In genomic region chr11:118622376-118623290, GRCh38 we compare ENCODE assay signal across 9 cellular contexts. TPM values are rescaled to one million over a fixed set of nuclear protein-coding genes. Genes with fewer than 3 reads are reported as not detected.
DNase-seq lines count a peak whose midpoint lies in the region; ATAC-seq and TF ChIP-seq lines count a peak whose summit lies in the region.
"Had no signal": no experiment of that assay in that cellular context is flagged by ENCODE, and none has a peak within 500 bp of the region (broad histone marks: within the 10 kb centered on the region; RNA-seq: fewer than 3 reads in every experiment).

No MANE protein-coding gene starts in this region.

- no peaks in the 10 kb centered on the region for H3K9me3 Mint-ChIP-seq in activated T-helper 17 cell treated with anti-CD3 and anti-CD28 coated beads, Interleukin-2, amount 50 U/mL, for 72 hours

- TF ChIP-seq POLR2A in breast epithelium (IDR thresholded peaks at IDR 0.05) (no peak), transverse colon (IDR thresholded peaks at IDR 0.05) (no peak)

- H3K27me3 Mint-ChIP-seq in activated T-helper 17 cell treated with anti-CD3 and anti-CD28 coated beads, Interleukin-2, amount 50 U/mL, for 72 hours: peaks cover 14% of the 10 kb centered on the region

- H3K4me1 ChIP-seq in breast epithelium (peaks cover 21 to 27% of the 10 kb centered on the region in 2 donors), transverse colon (peaks cover 16 to 55% (median 41%) of the 10 kb centered on the region in 4 donors)

- no peak for TF ChIP-seq EP300 in transverse colon (IDR thresholded peaks at IDR 0.05; ENCODE audit: low read depth)

- DNase-seq in Caki2 (ENCODE audit: low read depth) (peak; percentile 91), NCI-H2107 treated with DMSO at 0.1 percent for 48 hours (lab: John Stamatoyannopoulos, UW; ENCODE audit: unreplicated experiment) (peak; percentile 93), breast epithelium (ENCODE audit: low spot score in 2 of 2) (peak; percentile 82 to 94), left lobe of liver (ENCODE audit: low spot score) (no peak), transverse colon (no peak), NOMO-1 (lab: John Stamatoyannopoulos, UW; ENCODE audit: unreplicated experiment in 2 of 2) (no peak), AML-193 (lab: John Stamatoyannopoulos, UW) (no peak)

- H3K36me3 Mint-ChIP-seq in activated T-helper 17 cell treated with anti-CD3 and anti-CD28 coated beads, Interleukin-2, amount 50 U/mL, for 72 hours (ENCODE audit: low read depth): no peaks in the 10 kb centered on the region

- WGBS in transverse colon (ENCODE audit: low coverage in 1 of 2), 2 donors: 49% methylated on average over 9 of the region's 9 CpGs; no CpG with 5 or more reads in 1 of the 2 donors

- no peak overlapping the region for H3K27ac Mint-ChIP-seq in activated T-helper 17 cell treated with anti-CD3 and anti-CD28 coated beads, Interleukin-2, amount 50 U/mL, for 72 hours

- peak; percentile 14 for ATAC-seq in left lobe of liver
- no peak for ATAC-seq in activated T-helper 17 cell treated with anti-CD3 and anti-CD28 coated beads, Interleukin-2, amount 50 U/mL, for 72 hours (replicated peaks)

- H3K36me3 ChIP-seq in breast epithelium: no peaks in the 10 kb centered on the region
- H3K36me3 ChIP-seq in transverse colon: no peaks in the 10 kb centered on the region

- H3K4me3 ChIP-seq in breast epithelium (peak overlapping the region in 2 of 3 donors; percentile 56 to 80), transverse colon (peak overlapping the region in 2 of 4 donors; percentile 43 to 56)

- H3K27me3 ChIP-seq in breast epithelium: no peaks in the 10 kb centered on the region
- no peaks in the 10 kb centered on the region for H3K27me3 ChIP-seq in transverse colon

- in situ Hi-C loops in Caki2 (cut with HindIII; ENCODE audit: low pct_unique_long_range_greater_than_20kb, low sequenced_read_pairs): no loop called here
- in situ Hi-C loops in transverse colon (cut with MboI; ENCODE audit: low pct_ligation_motif_present in 1 of 4, low pct_unique_long_range_greater_than_20kb in 1 of 4, low sequenced_read_pairs in 3 of 4): no loop called here

- H3K27ac ChIP-seq in breast epithelium (peak overlapping the region; percentile 94 to 95), transverse colon (peak overlapping the region; percentile 74 to 90 (median 80))

- intact Hi-C loops in breast epithelium (cut with DNase I; ENCODE audit: low total_unique reads) (no loop called here), transverse colon (cut with DNase I; ENCODE audit: low total_unique reads) (no loop called here)

- no peak overlapping the region for H3K4me3 Mint-ChIP-seq in activated T-helper 17 cell treated with anti-CD3 and anti-CD28 coated beads, Interleukin-2, amount 50 U/mL, for 72 hours

- TF ChIP-seq CTCF in breast epithelium (IDR thresholded peaks at IDR 0.05) (no peak), transverse colon (IDR thresholded peaks at IDR 0.05) (no peak)

- H3K9me3 ChIP-seq in breast epithelium (no peaks in the 10 kb centered on the region), transverse colon (no peaks in the 10 kb centered on the region)

- peaks cover 7% of the 10 kb centered on the region for H3K4me1 Mint-ChIP-seq in activated T-helper 17 cell treated with anti-CD3 and anti-CD28 coated beads, Interleukin-2, amount 50 U/mL, for 72 hours

RNA-seq across cellular contexts. Expression of gene PHLDB1, which starts 15.2 kb away (rescaled TPM):
- total RNA-seq in Caki2 (2014; rRNA removed; shearing (Covaris generic); ENCODE audit: low replicate concordance): 24.8 and 26.6 TPM in 2 replicates
- total RNA-seq in breast epithelium: 100 to 1,000 TPM; 104 to 150 (median 109) TPM
- 7.5 TPM for total RNA-seq in left lobe of liver
- total RNA-seq in transverse colon: 100 to 1,000 TPM in 2 of 4 donors, 10 to 100 TPM in 2; 92.6 to 276 (median 161) TPM
- 1 to 10 TPM; 2.2 to 4.7 TPM for total RNA-seq in activated T-helper 17 cell treated with anti-CD3 and anti-CD28 coated beads, Interleukin-2, amount 50 U/mL, for 72 hours

RNA-seq across cellular contexts. Expression of gene ARCN1, which starts 50.4 kb away (rescaled TPM):
- 66.8 and 80.1 TPM in 2 replicates for total RNA-seq in Caki2 (2014; rRNA removed; shearing (Covaris generic); ENCODE audit: low replicate concordance)
- total RNA-seq in breast epithelium (10 to 100 TPM; 94.1 to 99.1 (median 98.6) TPM), left lobe of liver (61.0 TPM), transverse colon (10 to 100 TPM; 27.9 to 80.3 (median 61.0) TPM)
- total RNA-seq in activated T-helper 17 cell treated with anti-CD3 and anti-CD28 coated beads, Interleukin-2, amount 50 U/mL, for 72 hours: 100 to 1,000 TPM; 143 to 155 TPM

RNA-seq across cellular contexts. Expression of gene TREH, which starts 56.8 kb away (rescaled TPM):
- total RNA-seq in Caki2 (2014; rRNA removed; shearing (Covaris generic); ENCODE audit: low replicate concordance): not detected in 2 replicates
- not detected for total RNA-seq in breast epithelium
- total RNA-seq in left lobe of liver: 3.4 TPM
- total RNA-seq in transverse colon: 1 to 10 TPM in 2 of 4 donors, not detected in 2; 4.9 to 5.6 TPM
- total RNA-seq in activated T-helper 17 cell treated with anti-CD3 and anti-CD28 coated beads, Interleukin-2, amount 50 U/mL, for 72 hours: not detected
- total RNA-seq: glomerular endothelial cell had no signal

RNA-seq across cellular contexts. Expression of gene IFT46, which starts 56.9 kb away (rescaled TPM):
- 11.9 and 21.1 TPM in 2 replicates for total RNA-seq in Caki2 (2014; rRNA removed; shearing (Covaris generic); ENCODE audit: low replicate concordance)
- total RNA-seq in breast epithelium (10 to 100 TPM; 24.3 to 45.9 (median 33.4) TPM), left lobe of liver (5.4 TPM), transverse colon (10 to 100 TPM in 3 of 4 donors, 1 to 10 TPM in 1; 4.8 to 20.2 (median 14.8) TPM)
- 1 to 10 TPM; 7.0 to 7.5 TPM for total RNA-seq in activated T-helper 17 cell treated with anti-CD3 and anti-CD28 coated beads, Interleukin-2, amount 50 U/mL, for 72 hours

Comparison
In these comparisons a context has a peak if more than half of its experiments do, and no peak if none do; other contexts are left out.
1. DNase-seq: peak in Caki2 (single experiment), NCI-H2107 treated with DMSO at 0.1 percent for 48 hours (single experiment) and breast epithelium (2 of 2); none in left lobe of liver (single experiment), transverse colon (single experiment), NOMO-1 (0 of 2) and AML-193 (0 of 2).